ENCODE assay signal across 8 cellular contexts in the genomic region with DNA sequence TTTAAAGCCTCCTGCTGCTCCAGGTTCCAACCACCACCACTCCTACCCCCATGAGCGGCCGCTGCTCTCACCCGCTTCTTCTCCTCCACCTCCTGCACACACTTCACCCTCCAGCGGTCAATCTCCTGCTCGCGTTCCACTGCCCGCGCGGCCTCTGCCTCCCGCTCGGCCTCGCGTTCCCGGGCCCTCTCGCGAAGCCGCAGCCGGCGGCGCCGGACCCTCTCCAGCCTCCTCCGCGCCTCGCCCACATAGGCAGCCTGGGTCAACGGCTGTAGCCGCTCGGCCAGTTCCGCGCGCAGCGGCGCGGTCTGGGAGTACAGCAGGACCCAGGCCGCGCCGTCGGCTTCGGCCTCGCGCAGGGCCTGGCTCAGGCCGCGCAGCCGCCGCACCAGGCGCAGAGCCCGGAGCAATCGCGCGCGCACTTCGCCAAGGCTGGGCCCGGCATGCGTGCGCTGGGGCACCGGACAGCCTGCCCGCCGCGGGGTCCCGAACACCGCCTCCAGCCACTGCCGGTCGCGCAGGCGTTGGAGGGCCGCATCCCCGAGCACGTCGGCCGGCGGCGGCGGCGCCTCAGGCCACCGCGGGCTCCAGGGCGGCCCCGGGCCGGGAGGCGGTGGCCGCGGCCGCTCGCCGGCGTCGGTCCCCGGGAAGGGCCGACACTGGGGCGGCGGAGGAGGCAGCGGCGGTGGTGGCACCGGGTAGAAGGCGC. TPM values are rescaled to one million over a fixed set of nuclear protein-coding genes. Genes with fewer than 3 reads are reported as not detected.
DNase-seq lines count a peak whose midpoint lies in the region; ATAC-seq lines count a peak whose summit lies in the region.

No MANE protein-coding gene starts in this region.

- no peaks in the 10 kb centered on the region for H3K27me3 ChIP-seq in BLaER1 treated with 17β-estradiol and CSF1 and Interleukin-3, amounts not matched to agents 10 nM and 100 nM
- H3K27me3 ChIP-seq in SJCRH30 = no peaks in the 10 kb centered on the region

- peaks cover 18 to 33% (median 29%) of the 10 kb centered on the region in 10 experiments for H3K4me1 ChIP-seq in BLaER1 treated with 17β-estradiol and CSF1 and Interleukin-3, amounts not matched to agents 10 nM and 100 nM
- H3K4me1 ChIP-seq in SJCRH30 = no peaks in the 10 kb centered on the region

- peak overlapping the region; percentile 76 to 97 (median 94) for H3K4me3 ChIP-seq in BLaER1 treated with 17β-estradiol and CSF1 and Interleukin-3, amounts not matched to agents 10 nM and 100 nM
- peak overlapping the region; percentile 91 for H3K4me3 ChIP-seq in SJCRH30

- H3K27ac ChIP-seq in BLaER1 treated with 17β-estradiol and CSF1 and Interleukin-3, amounts not matched to agents 10 nM and 100 nM = peak overlapping the region; percentile 74 to 96 (median 91)
- peak overlapping the region; percentile 59; the same call in 1 of the 2 replicates for H3K27ac ChIP-seq in SJCRH30

- H3K9me3 ChIP-seq in BLaER1 treated with 17β-estradiol and CSF1 and Interleukin-3, amounts not matched to agents 10 nM and 100 nM (replicated peaks in 1 of 11) = peaks cover 20 to 27% (median 22%) of the 10 kb centered on the region in 11 experiments
- peaks cover 4% of the 10 kb centered on the region; the same call in 1 of the 2 replicates for H3K9me3 ChIP-seq in SJCRH30 (replicated peaks)

- ATAC-seq in GM19043 (IDR thresholded peaks at IDR 0.05; ENCODE audit: low read depth, unreplicated experiment) (peak; percentile 36), HG03175 (IDR thresholded peaks at IDR 0.05; ENCODE audit: unreplicated experiment) (peak; percentile 49)

- DNase-seq in SJCRH30 = peak; percentile 45 to 53
- DNase-seq in brain pericyte (ENCODE audit: low read depth, low spot score) = peak; percentile 13
- peak; percentile 73 for DNase-seq in iPS-NIHi7 (ENCODE audit: extremely low spot score)
- DNase-seq in smooth muscle cell of the brain vasculature (ENCODE audit: low read depth, low spot score) = peak; percentile 7
- no peak for DNase-seq in inferior parietal cortex (ENCODE audit: extremely low spot score)

- H3K9ac ChIP-seq in BLaER1 treated with 17β-estradiol and CSF1 and Interleukin-3, amounts not matched to agents 10 nM and 100 nM = peak overlapping the region; percentile 89 to 98 (median 91)

- peak overlapping the region; percentile 75 to 99 (median 94) for H3K4me2 ChIP-seq in BLaER1 treated with 17β-estradiol and CSF1 and Interleukin-3, amounts not matched to agents 10 nM and 100 nM

- H3K36me3 ChIP-seq in BLaER1 treated with 17β-estradiol and CSF1 and Interleukin-3, amounts not matched to agents 10 nM and 100 nM = peaks cover 31 to 46% (median 40%) of the 10 kb centered on the region in 11 experiments
- peaks cover 4% of the 10 kb centered on the region for H3K36me3 ChIP-seq in SJCRH30

- peaks cover 23 to 53% (median 46%) of the 10 kb centered on the region in 11 experiments; a peak in 20 of 22 replicates for H4K20me1 ChIP-seq in BLaER1 treated with 17β-estradiol and CSF1 and Interleukin-3, amounts not matched to agents 10 nM and 100 nM

RNA-seq across cellular contexts. Expression of a gene that starts 0.6 kb away (rescaled TPM):
- 22.8 and 25.4 TPM in 2 replicates for total RNA-seq in SJCRH30 (2014; rRNA removed; shearing (Covaris generic))

RNA-seq across cellular contexts. Expression of a gene that starts 18.0 kb away (rescaled TPM):
- total RNA-seq in SJCRH30 (2014; rRNA removed; shearing (Covaris generic)) = 0.59 and 0.73 TPM in 2 replicates

RNA-seq across cellular contexts. Expression of a gene that starts 52.1 kb away (rescaled TPM):
- 43.3 and 44.2 TPM in 2 replicates for total RNA-seq in SJCRH30 (2014; rRNA removed; shearing (Covaris generic))

RNA-seq across cellular contexts. Expression of a gene that starts 56.4 kb away (rescaled TPM):
- total RNA-seq in SJCRH30 (2014; rRNA removed; shearing (Covaris generic)) = 0.08 and 0.15 TPM in 2 replicates
